ENCODE assay signal across 20 cellular contexts in the genomic region with DNA sequence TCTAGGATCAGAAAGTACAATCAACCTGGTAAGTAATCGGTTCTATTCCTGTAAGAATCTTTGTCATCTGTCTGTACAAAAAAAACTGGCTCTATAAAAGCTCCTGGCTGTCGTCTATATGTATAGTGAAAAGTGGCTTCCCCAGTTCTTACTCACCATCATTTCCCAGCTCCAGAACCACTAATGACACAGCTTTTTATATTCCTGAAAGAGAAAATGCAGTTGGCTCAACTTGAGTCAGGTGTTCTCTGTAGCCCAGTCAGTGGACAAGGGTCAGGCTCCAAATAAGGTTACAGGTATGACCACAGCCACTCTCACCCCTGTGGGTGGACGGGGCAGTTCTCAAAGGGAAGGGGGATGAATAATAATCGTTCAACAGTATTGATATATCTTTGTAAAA.
DNase-seq lines count a peak whose midpoint lies in the region; FAIRE-seq and TF ChIP-seq lines count a peak whose summit lies in the region.
"Had no signal": no experiment of that assay in that cellular context is flagged by ENCODE, and none has a peak within 500 bp of the region (broad histone marks: within the 10 kb centered on the region; RNA-seq: fewer than 3 reads in every experiment).

No MANE protein-coding gene starts in this region.

- H3K36me3 ChIP-seq in mammary epithelial cell (ENCODE audit: insufficient read depth, low read length) (peaks cover 3% of the 10 kb centered on the region), astrocyte (ENCODE audit: insufficient read depth, low read length) (no peaks in the 10 kb centered on the region), brain microvascular endothelial cell (replicated peaks) (peaks cover 3% of the 10 kb centered on the region)

- H2AFZ ChIP-seq in mammary epithelial cell (ENCODE audit: low read depth, low read length) (no peak overlapping the region), astrocyte (ENCODE audit: low read depth, low read length) (no peak overlapping the region)

- H3K27ac Mint-ChIP-seq in MCF 10A (ENCODE audit: low read depth, unreplicated experiment) (no peak overlapping the region), astrocyte (ENCODE audit: unreplicated experiment) (peak overlapping the region; percentile 72)

- peaks cover 48% of the 10 kb centered on the region for H3K36me3 Mint-ChIP-seq in MCF 10A (ENCODE audit: insufficient read depth, unreplicated experiment)
- peaks cover 5% of the 10 kb centered on the region for H3K36me3 Mint-ChIP-seq in astrocyte (ENCODE audit: low read depth, unreplicated experiment)

- H3K4me3 ChIP-seq in mammary epithelial cell (replicated peaks in 1 of 3; ENCODE audit: insufficient read depth in 1 of 3, low read depth in 2 of 3, low read length in 3 of 3) (no peak overlapping the region), astrocyte (ENCODE audit: insufficient read depth, low read depth, low read length) (no peak overlapping the region), brain microvascular endothelial cell (ENCODE audit: low read depth, low read length) (no peak overlapping the region)

- peak; percentile 26 for DNase-seq in mammary epithelial cell
- DNase-seq in MCF 10A (ENCODE audit: unreplicated experiment): no peak
- peak; percentile 54 for DNase-seq in astrocyte (ENCODE audit: low read depth)
- DNase-seq in islet precursor cell: peak; percentile 55
- DNase-seq in stromal cell of bone marrow (ENCODE audit: low read depth): peak; percentile 2
- no peak for DNase-seq in activated naive CD4-positive, alpha-beta T cell (lab: John Stamatoyannopoulos, UW)
- no peak for DNase-seq in foreskin melanocyte
- no peak for DNase-seq in brain microvascular endothelial cell
- DNase-seq: COR-L47, DMS53, NCI-H1048, NCI-H146, NCI-H2107, NCI-H446 treated with DMSO at 0.1 percent for 48 hours, NCI-H82, SIG-M5 had no signal

- POLR2A ChIA-PET in MCF 10A (lab: Yijun Ruan, JAX): interaction anchor here (1.1 to 1.7 kb wide), 4 partner anchors 10 to 50 kb away, joined by 3 to 5 read pairs (median 4); no protein-coding TSS in a partner anchor

- WGBS in mammary epithelial cell (ENCODE audit: low coverage, missing lambda C conversion rate): 86% methylated on average over 4 of the region's 4 CpGs

- H3K79me2 ChIP-seq in mammary epithelial cell (ENCODE audit: insufficient read depth, low read length) (no peaks in the 10 kb centered on the region), astrocyte (ENCODE audit: insufficient read depth, low read length) (no peaks in the 10 kb centered on the region)

- H3K4me1 Mint-ChIP-seq in MCF 10A (ENCODE audit: insufficient read depth, unreplicated experiment) (no peaks in the 10 kb centered on the region), astrocyte (ENCODE audit: low read depth, unreplicated experiment) (peaks cover 9% of the 10 kb centered on the region)

- peaks cover 4% of the 10 kb centered on the region for H3K4me1 ChIP-seq in mammary epithelial cell (ENCODE audit: insufficient read depth, low read length)
- no peaks in the 10 kb centered on the region for H3K4me1 ChIP-seq in astrocyte (ENCODE audit: insufficient read depth, low read length)

- CTCF ChIA-PET in mammary epithelial cell (lab: Charles Lee; ENCODE audit: low non-redundant PET): no interaction called here
- CTCF ChIA-PET in MCF 10A (lab: Yijun Ruan, JAX): interaction anchor here (0.7 to 1.4 kb wide), 3 partner anchors 40 to 170 kb away, joined by 3 to 4 read pairs (median 4); no protein-coding TSS in a partner anchor

- no TSS peak for BruUV-seq in mammary epithelial cell (replicated peaks; lab: Mats Ljungman, UMichigan)
- BruUV-seq in MCF 10A (replicated peaks; lab: Mats Ljungman, UMichigan): no TSS peak

- TF ChIP-seq CTCF in mammary epithelial cell (conservative IDR thresholded peaks at IDR 0.05 in 1 of 2, IDR thresholded peaks at IDR 0.05 in 1 of 2; ENCODE audit: extremely low read depth in 1 of 2, insufficient read depth in 1 of 2, low read depth in 1 of 2, low read length in 2 of 2) (no peak), MCF 10A (IDR thresholded peaks at IDR 0.05; ENCODE audit: unreplicated experiment) (no peak), astrocyte (IDR thresholded peaks at IDR 0.05; ENCODE audit: insufficient read depth, low read depth, low read length) (no peak), brain microvascular endothelial cell (IDR thresholded peaks at IDR 0.05; ENCODE audit: low read depth, low read length, missing control alignments) (no peak)

- H3K9me3 Mint-ChIP-seq in MCF 10A (ENCODE audit: unreplicated experiment): no peaks in the 10 kb centered on the region
- no peaks in the 10 kb centered on the region for H3K9me3 Mint-ChIP-seq in astrocyte (ENCODE audit: unreplicated experiment)

- H3K4me3 Mint-ChIP-seq in MCF 10A (ENCODE audit: unreplicated experiment): no peak overlapping the region
- H3K4me3 Mint-ChIP-seq in astrocyte (ENCODE audit: unreplicated experiment): no peak overlapping the region

- H3K4me2 ChIP-seq in mammary epithelial cell (ENCODE audit: insufficient read depth, low read depth, low read length) (no peak overlapping the region), astrocyte (ENCODE audit: low read length) (no peak overlapping the region)

- intact Hi-C loops in mammary epithelial cell (cut with micrococcal nuclease): no loop called here
- intact Hi-C loops in MCF 10A (cut with micrococcal nuclease): no loop called here

- dilution Hi-C loops in mammary epithelial cell (cut with HindIII; ENCODE audit: low sequenced_read_pairs): no loop called here

- no peak for FAIRE-seq in astrocyte (lab: Jason Lieb, UNC)
- FAIRE-seq: H1, HTR-8/SVneo had no signal

- H4K20me1 ChIP-seq in mammary epithelial cell (ENCODE audit: insufficient read depth, low read length) (no peaks in the 10 kb centered on the region), astrocyte (ENCODE audit: insufficient read depth, low read length) (peaks cover 3% of the 10 kb centered on the region)

- H3K9me3 ChIP-seq in mammary epithelial cell (replicated peaks; ENCODE audit: insufficient read depth, low read length): no peaks in the 10 kb centered on the region
- no peaks in the 10 kb centered on the region for H3K9me3 ChIP-seq in astrocyte (ENCODE audit: insufficient read depth, low read depth, low read length)

- H3K9ac ChIP-seq in mammary epithelial cell (ENCODE audit: insufficient read depth, low read length) (no peak overlapping the region), astrocyte (ENCODE audit: low read length) (no peak overlapping the region)

- no peaks in the 10 kb centered on the region for H3K27me3 Mint-ChIP-seq in MCF 10A (ENCODE audit: insufficient read depth, unreplicated experiment)
- no peaks in the 10 kb centered on the region for H3K27me3 Mint-ChIP-seq in astrocyte (ENCODE audit: low read depth, unreplicated experiment)

- H3K27me3 ChIP-seq in mammary epithelial cell (ENCODE audit: insufficient read depth, low read length): no peaks in the 10 kb centered on the region
- no peaks in the 10 kb centered on the region for H3K27me3 ChIP-seq in astrocyte (ENCODE audit: insufficient read depth, low read length)
- no peaks in the 10 kb centered on the region for H3K27me3 ChIP-seq in brain microvascular endothelial cell (replicated peaks)

- no peak overlapping the region for H3K27ac ChIP-seq in mammary epithelial cell (ENCODE audit: insufficient read depth, low read depth, low read length)
- H3K27ac ChIP-seq in astrocyte (ENCODE audit: low read depth, low read length): no peak overlapping the region
- H3K27ac ChIP-seq in brain microvascular endothelial cell: no peak overlapping the region
- H3K27ac ChIP-seq: 22Rv1, C4-2B had no signal

- in situ Hi-C loops in mammary epithelial cell (cut with MboI; ENCODE audit: low sequenced_read_pairs in 2 of 2) (no loop called here), brain microvascular endothelial cell (cut with HindIII; ENCODE audit: low pct_ligation_motif_present, low sequenced_read_pairs) (no loop called here)

Comparison
In these comparisons a context has a peak if more than half of its experiments do, and no peak if none do; other contexts are left out.
1. DNase-seq: peak in mammary epithelial cell (single experiment), astrocyte (single experiment), islet precursor cell (single experiment) and stromal cell of bone marrow (single experiment); none in MCF 10A (single experiment), activated naive CD4-positive, alpha-beta T cell (0 of 4), foreskin melanocyte (single experiment) and brain microvascular endothelial cell (single experiment).